In genomic region chr7:80066646-80067045, GRCh38 we compare ENCODE assay signal across 25 cellular contexts.
DNase-seq lines count a peak whose midpoint lies in the region; ATAC-seq, FAIRE-seq and TF ChIP-seq lines count a peak whose summit lies in the region.
"Had no signal": no experiment of that assay in that cellular context is flagged by ENCODE, and none has a peak within 500 bp of the region (broad histone marks: within the 10 kb centered on the region; RNA-seq: fewer than 3 reads in every experiment).

No MANE protein-coding gene starts in this region.

- DNase-seq in A549 (ENCODE audit: low read depth in 1 of 2, low spot score in 1 of 2) (no peak), OCI-M1 (lab: John Stamatoyannopoulos, UW) (peak; percentile 64), K562 (ENCODE audit: extremely low read depth in 1 of 4, low spot score in 3 of 4) (no peak), GM23248 (no peak), G401 (ENCODE audit: low spot score) (no peak), NCI-H2227 (lab: John Stamatoyannopoulos, UW; ENCODE audit: unreplicated experiment) (no peak)
- DNase-seq: ACHN; BE2C; C1 segment of cervical spinal cord; CD4-positive, alpha-beta memory T cell; CD4-positive, CD25-positive, alpha-beta regulatory T cell; CD8-positive, alpha-beta memory T cell; COR-L47; DMS 273 treated with DMSO at 0.1 percent for 48 hours; DMS153; DMS53; DMS79; DND-41; EL; GF-D8 had no signal

- intact Hi-C loops in K562 (cut with micrococcal nuclease): no loop called here

- TF ChIP-seq CTCF in A549 (IDR thresholded peaks at IDR 0.05) (no peak), K562 (IDR thresholded peaks at IDR 0.05 in 2 of 3, conservative IDR thresholded peaks at IDR 0.05 in 1 of 3; ENCODE audit: insufficient read depth in 2 of 3, low read depth in 1 of 3, low read length in 3 of 3) (no peak)

- no TSS peak for BruUV-seq in K562 (replicated peaks; lab: Mats Ljungman, UMichigan)

- FAIRE-seq in A549 (lab: Jason Lieb, UNC) (no peak), K562 (lab: Jason Lieb, UNC) (no peak)
- FAIRE-seq: G401.6, GM12891, GM19239 had no signal

- no peak for ATAC-seq in A549
- no peak for ATAC-seq in K562

- H3K9me2 ChIP-seq in GM23248 (ENCODE audit: insufficient read depth): no peaks in the 10 kb centered on the region

- H3K9me3 ChIP-seq in A549 (0 out of 3 replicates have a peak, but pooled peaks cover 10% of the 10 kb centered on the region), K562 (replicated peaks; ENCODE audit: control insufficient read depth, insufficient read depth, low read depth, low read length) (no peaks in the 10 kb centered on the region), GM23248 (ENCODE audit: low read depth) (no peaks in the 10 kb centered on the region)
- H3K9me3 ChIP-seq: BE2C had no signal

- H3K4me1 ChIP-seq in A549 (no peaks in the 10 kb centered on the region), K562 (replicated peaks in 1 of 2; ENCODE audit: control insufficient read depth in 2 of 2, insufficient read depth in 2 of 2, low read length in 2 of 2) (no peaks in the 10 kb centered on the region), GM23248 (ENCODE audit: insufficient read depth) (no peaks in the 10 kb centered on the region)
- H3K4me1 ChIP-seq: BE2C, BLaER1 had no signal

- no peak overlapping the region for H3K27ac ChIP-seq in A549
- no peak overlapping the region for H3K27ac ChIP-seq in K562 (ENCODE audit: extremely low read depth, low read depth, low read length)
- no peak overlapping the region for H3K27ac ChIP-seq in GM23248
- H3K27ac ChIP-seq: 22Rv1, BLaER1 had no signal

- no peaks in the 10 kb centered on the region for H4K20me1 ChIP-seq in K562 (replicated peaks; ENCODE audit: control insufficient read depth, insufficient read depth, low read length)
- H4K20me1 ChIP-seq in GM23248 (ENCODE audit: insufficient read depth): no peaks in the 10 kb centered on the region
- H4K20me1 ChIP-seq: BLaER1 had no signal

- in situ Hi-C loops in K562 (cut with MboI) (no loop called here), GM23248 (cut with MboI) (no loop called here), G401 (cut with HindIII; ENCODE audit: low sequenced_read_pairs) (no loop called here)

- H3K4me2 ChIP-seq in A549 (no peak overlapping the region), K562 (ENCODE audit: insufficient read depth, low read length) (no peak overlapping the region), GM23248 (ENCODE audit: unreplicated experiment) (no peak overlapping the region)
- H3K4me2 ChIP-seq: BLaER1 had no signal

- H3K27me3 ChIP-seq in K562 (ENCODE audit: control insufficient read depth in 2 of 2, insufficient read depth in 2 of 2, low read length in 2 of 2) (no peaks in the 10 kb centered on the region), GM23248 (replicated peaks; ENCODE audit: insufficient read depth) (no peaks in the 10 kb centered on the region)
- H3K27me3 ChIP-seq: BE2C, BLaER1 had no signal

- TF ChIP-seq POLR2A in A549 (IDR thresholded peaks at IDR 0.05; ENCODE audit: low read length): no peak
- no peak for TF ChIP-seq POLR2A in K562 (conservative IDR thresholded peaks at IDR 0.05)

- H3K9me1 ChIP-seq in K562 (ENCODE audit: control insufficient read depth, insufficient read depth, low read length): no peaks in the 10 kb centered on the region

- no peak for TF ChIP-seq RAD21 in A549 (conservative IDR thresholded peaks at IDR 0.05 in 1 of 2, IDR thresholded peaks at IDR 0.05 in 1 of 2)
- no peak for TF ChIP-seq RAD21 in K562 (CRISPR knock-in tag; conservative IDR thresholded peaks at IDR 0.05 in 1 of 2, IDR thresholded peaks at IDR 0.05 in 1 of 2)

- H2AFZ ChIP-seq in K562 (ENCODE audit: low read depth, low read length) (no peak overlapping the region), GM23248 (no peak overlapping the region)

- no peaks in the 10 kb centered on the region for H3K36me3 ChIP-seq in K562 (ENCODE audit: control insufficient read depth, insufficient read depth, low read length)
- H3K36me3 ChIP-seq in GM23248 (ENCODE audit: low read depth): no peaks in the 10 kb centered on the region
- H3K36me3 ChIP-seq: BE2C, BLaER1 had no signal

- POLR2A ChIA-PET in A549 (lab: Yijun Ruan, JAX) (no interaction called here), K562 (lab: Yijun Ruan, JAX) (no interaction called here)

- WGBS in A549 (ENCODE audit: missing lambda C conversion rate): 66% methylated on average over 1 of the region's 1 CpG
- WGBS in K562 (ENCODE audit: insufficient coverage, low coverage, missing lambda C conversion rate): 0% methylated on average over 1 of the region's 1 CpG
- WGBS in GM23248 (ENCODE audit: low coverage in 1 of 2, low lambda C conversion rate in 2 of 2, missing lambda C conversion rate in 2 of 2), 2 experiments: 64 to 67% methylated on average over 1 of the region's 1 CpG

- no peak overlapping the region for H3K4me3 ChIP-seq in A549
- H3K4me3 ChIP-seq in K562: no peak overlapping the region
- H3K4me3 ChIP-seq in GM23248: no peak overlapping the region
- H3K4me3 ChIP-seq: BLaER1 had no signal

- H3K9ac ChIP-seq in K562 (ENCODE audit: insufficient read depth in 1 of 2, low read depth in 2 of 2, low read length in 2 of 2): no peak overlapping the region
- no peak overlapping the region for H3K9ac ChIP-seq in GM23248
- H3K9ac ChIP-seq: BLaER1 had no signal

- CTCF ChIA-PET in A549 (lab: Yijun Ruan, JAX): interaction anchor here (1.3 kb wide), 2 partner anchors 19 to 326 kb away, joined by 4 to 5 read pairs; no protein-coding TSS in a partner anchor
- CTCF ChIA-PET in K562 (lab: Yijun Ruan, JAX; ENCODE audit: low intra/inter-chr PET ratio): no interaction called here

- TF ChIP-seq EP300 in A549 (IDR thresholded peaks at IDR 0.05) (no peak), K562 (IDR thresholded peaks at IDR 0.05; ENCODE audit: low read length) (no peak)

- H3F3A ChIP-seq in GM23248 (ENCODE audit: insufficient read depth): no peaks in the 10 kb centered on the region

- H3K79me2 ChIP-seq in K562 (ENCODE audit: control insufficient read depth, insufficient read depth, low read length): no peaks in the 10 kb centered on the region
- no peaks in the 10 kb centered on the region for H3K79me2 ChIP-seq in GM23248 (ENCODE audit: insufficient read depth)

TF ChIP-seq in A549, 52 proteins besides CTCF, POLR2A, EP300 and RAD21:
- TF ChIP-seq ZFP36 (IDR thresholded peaks at IDR 0.05; ENCODE audit: borderline replicate concordance, partially characterized antibody) (peak; percentile 88), SMC3 (IDR thresholded peaks at IDR 0.05) (no peak)

TF ChIP-seq in K562, 482 proteins besides CTCF, POLR2A, EP300 and RAD21:
- no peak for TF ChIP-seq ZNF431 (CRISPR knock-in tag; IDR thresholded peaks at IDR 0.05)
- peak; percentile 68 for TF ChIP-seq ZFP36 (IDR thresholded peaks at IDR 0.05; ENCODE audit: low read depth, low read length, partially characterized antibody)

Comparison
In these comparisons a context has a peak if more than half of its experiments do, and no peak if none do; other contexts are left out.
1. Of the 35 proteins assayed by ChIP-seq in both K562 and A549: peak only in K562: none; only in A549: none; in both: ZFP36; in neither: 34.